Comparison of ENCODE assay signal across 10 cellular contexts in the genomic region with DNA sequence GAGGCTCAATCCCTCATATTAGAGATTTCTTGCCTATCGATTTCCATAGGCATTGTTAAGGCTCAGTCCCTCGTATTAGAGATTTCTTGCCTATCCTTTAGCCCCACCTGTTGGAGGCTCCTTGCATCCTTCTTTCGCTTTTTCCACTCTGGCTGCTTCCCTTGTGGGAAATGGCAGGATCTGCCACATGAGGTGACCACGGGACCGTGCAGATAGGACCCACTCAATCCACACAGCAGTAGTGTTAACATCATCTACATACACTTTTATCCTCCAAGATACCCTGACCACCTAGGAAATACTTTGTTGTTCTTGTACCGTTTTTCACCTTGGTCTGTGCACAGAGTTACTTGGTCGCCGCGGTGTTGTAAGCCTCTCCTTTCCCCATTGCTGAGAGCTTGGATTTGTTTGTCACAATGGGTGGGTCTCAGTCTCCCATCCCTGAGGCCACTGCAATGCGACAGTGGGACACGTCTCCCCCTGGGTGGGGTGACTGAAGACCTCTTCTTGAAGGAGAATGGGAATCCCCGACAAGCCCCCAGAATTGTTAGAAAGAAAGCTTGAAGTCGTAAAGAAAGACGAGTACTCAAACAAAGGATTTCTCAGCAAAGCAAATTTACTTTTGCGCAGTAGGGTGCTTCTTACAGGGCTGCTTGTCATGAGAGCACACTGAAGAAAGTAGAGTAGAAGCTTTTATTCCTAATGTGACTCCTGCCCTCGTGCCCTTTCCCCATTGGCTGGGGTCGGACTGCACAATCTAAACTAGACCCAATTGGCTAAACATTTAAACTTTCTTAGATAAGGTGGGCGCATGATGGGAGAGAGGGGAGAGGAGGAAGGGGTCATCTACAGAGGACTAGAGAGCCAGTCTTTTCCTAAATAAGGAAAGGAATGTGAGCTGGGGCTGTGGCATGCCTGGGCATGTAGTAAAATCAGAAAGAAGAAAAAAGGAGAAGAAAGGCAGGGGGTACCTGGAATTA. TPM values are rescaled to one million over a fixed set of nuclear protein-coding genes. Genes with fewer than 3 reads are reported as not detected.
DNase-seq lines count a peak whose midpoint lies in the region; ATAC-seq and TF ChIP-seq lines count a peak whose summit lies in the region.
"Had no signal": no experiment of that assay in that cellular context is flagged by ENCODE, and none has a peak within 500 bp of the region (broad histone marks: within the 10 kb centered on the region; RNA-seq: fewer than 3 reads in every experiment).

No MANE protein-coding gene starts in this region.

- no peak overlapping the region for H3K9ac ChIP-seq in DND-41 (ENCODE audit: low read depth, low read length)
- no peak overlapping the region for H3K9ac ChIP-seq in Karpas-422 (ENCODE audit: low read length)

- H4K20me1 ChIP-seq in DND-41 (ENCODE audit: insufficient read depth, low read length) (no peaks in the 10 kb centered on the region), Karpas-422 (ENCODE audit: insufficient read depth, low read depth, low read length) (no peaks in the 10 kb centered on the region)

- no peak overlapping the region for H3K27ac ChIP-seq in DND-41 (ENCODE audit: low read length)
- no peak overlapping the region for H3K27ac ChIP-seq in Karpas-422 (ENCODE audit: low read length)
- H3K27ac ChIP-seq in suprapubic skin: no peak overlapping the region
- H3K27ac ChIP-seq: SK-N-MC, skin epidermis had no signal

- DNase-seq in DND-41 (no peak), Karpas-422 (peak; percentile 63), brain pericyte (ENCODE audit: low read depth, low spot score) (peak; percentile 15), left lobe of liver (ENCODE audit: low spot score) (no peak), GM13976 (ENCODE audit: low spot score) (no peak), GM20000 (ENCODE audit: low spot score) (no peak), suprapubic skin (ENCODE audit: low spot score in 2 of 2) (no peak)

- no peaks in the 10 kb centered on the region for H3K4me1 ChIP-seq in DND-41 (ENCODE audit: insufficient read depth, low read length)
- 0 out of 2 replicates have a peak, but pooled peaks cover 6% of the 10 kb centered on the region for H3K4me1 ChIP-seq in Karpas-422 (ENCODE audit: low read length)
- no peaks in the 10 kb centered on the region for H3K4me1 ChIP-seq in suprapubic skin

- H3K79me2 ChIP-seq in DND-41 (ENCODE audit: insufficient read depth, low read length): 0 out of 2 replicates have a peak, but pooled peaks cover 2% of the 10 kb centered on the region
- H3K79me2 ChIP-seq in Karpas-422 (ENCODE audit: low read length): peaks cover 70% of the 10 kb centered on the region

- H2AFZ ChIP-seq in DND-41 (ENCODE audit: low read depth, low read length) (no peak overlapping the region), Karpas-422 (ENCODE audit: low read length) (no peak overlapping the region)

- H3K9me3 ChIP-seq in DND-41 (ENCODE audit: insufficient read depth, low read length, severe bottlenecking) (no peaks in the 10 kb centered on the region), Karpas-422 (ENCODE audit: low read length) (no peaks in the 10 kb centered on the region), suprapubic skin (no peaks in the 10 kb centered on the region)

- H3K4me3 ChIP-seq in DND-41 (ENCODE audit: low read depth in 1 of 2, low read length in 2 of 2) (no peak overlapping the region), Karpas-422 (ENCODE audit: low read length) (no peak overlapping the region), suprapubic skin (no peak overlapping the region)
- H3K4me3 ChIP-seq: SK-N-MC, skin epidermis had no signal

- in situ Hi-C loops in GM13976 (cut with MboI; ENCODE audit: low sequenced_read_pairs, unreplicated experiment): no loop called here

- H3K27me3 ChIP-seq in DND-41 (ENCODE audit: insufficient read depth, low read length, poor library complexity) (no peaks in the 10 kb centered on the region), Karpas-422 (ENCODE audit: low read length) (no peaks in the 10 kb centered on the region), suprapubic skin (no peaks in the 10 kb centered on the region)

- H3K4me2 ChIP-seq in DND-41 (ENCODE audit: insufficient read depth, low read length): no peak overlapping the region
- H3K4me2 ChIP-seq in Karpas-422 (ENCODE audit: low read depth, low read length, poor library complexity, severe bottlenecking): no peak overlapping the region

- ATAC-seq in DND-41 (ENCODE audit: insufficient read depth, low read depth) (0 out of 3 replicates have a peak, but pooled peaks have one; percentile 52), left lobe of liver (peak; percentile 72), HG02970 (IDR thresholded peaks at IDR 0.05; ENCODE audit: low FRiP score, unreplicated experiment) (no peak)

- peak; percentile 59 for TF ChIP-seq CTCF in DND-41 (IDR thresholded peaks at IDR 0.05; ENCODE audit: borderline replicate concordance, extremely low read depth, low read length, poor library complexity, severe bottlenecking)
- no peak for TF ChIP-seq CTCF in GM13976 (IDR thresholded peaks at IDR 0.05; ENCODE audit: borderline replicate concordance, control extremely low read depth, extremely low read depth, insufficient read depth, missing control alignments)
- TF ChIP-seq CTCF in GM20000 (IDR thresholded peaks at IDR 0.05; ENCODE audit: extremely low read depth, missing control alignments): no peak
- TF ChIP-seq CTCF in suprapubic skin (IDR thresholded peaks at IDR 0.05): peak in 1 of 2 donors; percentile 18

- TF ChIP-seq POLR2A in suprapubic skin (IDR thresholded peaks at IDR 0.05): no peak

- 89% methylated on average over 18 of the region's 18 CpGs for WGBS in suprapubic skin

- H3K36me3 ChIP-seq in DND-41 (ENCODE audit: insufficient read depth, low read length) (no peaks in the 10 kb centered on the region), Karpas-422 (ENCODE audit: insufficient read depth, low read length) (no peaks in the 10 kb centered on the region; the same call in 1 of the 2 replicates), suprapubic skin (peaks cover 13% of the 10 kb centered on the region)

- no peaks in the 10 kb centered on the region for H3K9me2 ChIP-seq in Karpas-422 (replicated peaks; ENCODE audit: insufficient read depth, low read length)

- TF ChIP-seq EP300 in suprapubic skin (IDR thresholded peaks at IDR 0.05): no peak

RNA-seq across cellular contexts. Expression of a gene that starts 19.8 kb away (rescaled TPM):
- total RNA-seq in Karpas-422 (2014; rRNA removed; shearing (Covaris generic); ENCODE audit: low replicate concordance): 25.8 and 29.3 TPM in 2 replicates
- 5.2 TPM for total RNA-seq in left lobe of liver
- 10 to 100 TPM in 3 of 4 donors, 1 to 10 TPM in 1; 8.2 to 19.4 (median 11.1) TPM for total RNA-seq in suprapubic skin

RNA-seq across cellular contexts. Expression of a gene that starts 29.0 kb away (rescaled TPM):
- total RNA-seq in Karpas-422 (2014; rRNA removed; shearing (Covaris generic); ENCODE audit: low replicate concordance): 33.7 and 50.6 TPM in 2 replicates
- total RNA-seq in left lobe of liver (12.5 TPM), suprapubic skin (10 to 100 TPM; 27.4 to 31.5 (median 29.5) TPM)

RNA-seq across cellular contexts. Expression of a gene that starts 29.5 kb away (rescaled TPM):
- total RNA-seq in Karpas-422 (2014; rRNA removed; shearing (Covaris generic); ENCODE audit: low replicate concordance): not detected in 2 replicates
- total RNA-seq in left lobe of liver (0.55 TPM), suprapubic skin (not detected)

Comparison
In these comparisons a context has a peak if more than half of its experiments do, and no peak if none do; other contexts are left out.
1. DNase-seq: peak in Karpas-422 (single experiment) and brain pericyte (single experiment); none in DND-41 (single experiment), left lobe of liver (single experiment), GM13976 (single experiment), GM20000 (single experiment) and suprapubic skin (0 of 2).